In genomic region chr6:24910850-24911712, GRCh38 we compare ENCODE assay signal across 8 cellular contexts. TPM values are rescaled to one million over a fixed set of nuclear protein-coding genes. Genes with fewer than 3 reads are reported as not detected.
DNase-seq lines count a peak whose midpoint lies in the region; ATAC-seq and TF ChIP-seq lines count a peak whose summit lies in the region.

No MANE protein-coding gene starts in this region.

- H3K27me3 ChIP-seq in ACC112 (ENCODE audit: insufficient read depth, low read length) (peaks cover 38% of the 10 kb centered on the region), ectodermal cell (ENCODE audit: control insufficient read depth, insufficient read depth, low read length, poor library complexity, severe bottlenecking) (peaks cover 46% of the 10 kb centered on the region), lung (ENCODE audit: control insufficient read depth, insufficient read depth) (no peaks in the 10 kb centered on the region)

- peak; percentile 27 for DNase-seq in NCI-H128 (lab: John Stamatoyannopoulos, UW; ENCODE audit: unreplicated experiment)
- peak; percentile 64 for DNase-seq in activated CD4-positive, alpha-beta T cell treated with anti-CD3 and anti-CD28 coated beads for 48 hours
- peak; percentile 61 for DNase-seq in lung (ENCODE audit: low spot score)
- peak; percentile 43 for DNase-seq in stimulated activated CD8-positive, alpha-beta memory T cell treated with anti-CD3 and anti-CD28 coated beads, Interleukin-4, amount 100 ng/mL, for 24 hours (ENCODE audit: low read depth)

- peaks cover 15% of the 10 kb centered on the region for H3K4me1 ChIP-seq in ACC112 (ENCODE audit: control insufficient read depth, insufficient read depth, low read length, unreplicated experiment)
- H3K4me1 ChIP-seq in ectodermal cell (ENCODE audit: control insufficient read depth, insufficient read depth, low read length), result peaks cover 37% of the 10 kb centered on the region
- H3K4me1 ChIP-seq in lung (ENCODE audit: control insufficient read depth in 2 of 2, insufficient read depth in 2 of 2, low read length in 2 of 2), result peaks cover 0 to 11% of the 10 kb centered on the region in 2 donors

- H3K9me3 ChIP-seq in ectodermal cell (ENCODE audit: control insufficient read depth, low read length), result no peaks in the 10 kb centered on the region
- H3K9me3 ChIP-seq in lung (ENCODE audit: control insufficient read depth in 2 of 2, insufficient read depth in 1 of 2, low read length in 1 of 2), result no peaks in the 10 kb centered on the region

- no peak for TF ChIP-seq CTCF in lung (IDR thresholded peaks at IDR 0.05; ENCODE audit: control extremely low read depth, extremely low read depth)

- peak; percentile 29 for ATAC-seq in GM19463 (IDR thresholded peaks at IDR 0.05; ENCODE audit: unreplicated experiment)
- peak; percentile 40 for ATAC-seq in lung (ENCODE audit: insufficient read depth, low FRiP score)
- ATAC-seq in HG03108 (IDR thresholded peaks at IDR 0.05; ENCODE audit: unreplicated experiment), result no peak

- H3K36me3 ChIP-seq in ACC112 (ENCODE audit: insufficient read depth, low read length), result no peaks in the 10 kb centered on the region
- H3K36me3 ChIP-seq in ectodermal cell (ENCODE audit: control insufficient read depth, insufficient read depth, low read length), result no peaks in the 10 kb centered on the region
- no peaks in the 10 kb centered on the region for H3K36me3 ChIP-seq in lung (ENCODE audit: control insufficient read depth in 2 of 2, insufficient read depth in 2 of 2, low read length in 2 of 2)

- H2AFZ ChIP-seq in ACC112 (ENCODE audit: low read length, unreplicated experiment), result peak overlapping the region; percentile 68

- 1% methylated on average over 60 of the region's 60 CpGs for WGBS in ectodermal cell, 2 experiments
- 0 to 1% methylated on average over 51 to 60 of the region's 60 CpGs for WGBS in lung, 2 donors

- H3K79me2 ChIP-seq in ACC112 (ENCODE audit: control insufficient read depth, insufficient read depth, low read length, unreplicated experiment), result no peaks in the 10 kb centered on the region

- H3K27ac ChIP-seq in ACC112 (ENCODE audit: low read depth, low read length) (no peak overlapping the region), ectodermal cell (ENCODE audit: insufficient read depth, low read depth, low read length, poor library complexity, severe bottlenecking) (no peak overlapping the region), lung (ENCODE audit: low read depth in 1 of 2, low read length in 1 of 2) (peak overlapping the region in 1 of 2 donors; percentile 51)

- H3K4me3 ChIP-seq in ACC112 (ENCODE audit: low read depth, low read length) (peak overlapping the region; percentile 78), ectodermal cell (ENCODE audit: insufficient read depth, low read depth, low read length) (peak overlapping the region; percentile 49), lung (peak overlapping the region; percentile 58)

RNA-seq across cellular contexts. Expression of gene RIPOR2, which starts 24.7 kb away (rescaled TPM):
- polyA plus RNA-seq in ectodermal cell (2013, experiment 1 of 4), result 10.3 TPM
- 5.3 TPM for polyA plus RNA-seq in ectodermal cell (2013, experiment 2 of 4)
- 5.3 TPM for polyA plus RNA-seq in ectodermal cell (2013, experiment 3 of 4)
- 6.4 TPM for polyA plus RNA-seq in ectodermal cell (2013, experiment 4 of 4)
- total RNA-seq in lung, result 10 to 100 TPM; 18.5 to 66.9 TPM
- polyA plus RNA-seq in lung, result 10 to 100 TPM in 1 of 2 donors, 1 to 10 TPM in 1; 7.9 to 97.6 TPM
